Comparison of ENCODE assay signal across 8 cellular contexts in the genomic region with DNA sequence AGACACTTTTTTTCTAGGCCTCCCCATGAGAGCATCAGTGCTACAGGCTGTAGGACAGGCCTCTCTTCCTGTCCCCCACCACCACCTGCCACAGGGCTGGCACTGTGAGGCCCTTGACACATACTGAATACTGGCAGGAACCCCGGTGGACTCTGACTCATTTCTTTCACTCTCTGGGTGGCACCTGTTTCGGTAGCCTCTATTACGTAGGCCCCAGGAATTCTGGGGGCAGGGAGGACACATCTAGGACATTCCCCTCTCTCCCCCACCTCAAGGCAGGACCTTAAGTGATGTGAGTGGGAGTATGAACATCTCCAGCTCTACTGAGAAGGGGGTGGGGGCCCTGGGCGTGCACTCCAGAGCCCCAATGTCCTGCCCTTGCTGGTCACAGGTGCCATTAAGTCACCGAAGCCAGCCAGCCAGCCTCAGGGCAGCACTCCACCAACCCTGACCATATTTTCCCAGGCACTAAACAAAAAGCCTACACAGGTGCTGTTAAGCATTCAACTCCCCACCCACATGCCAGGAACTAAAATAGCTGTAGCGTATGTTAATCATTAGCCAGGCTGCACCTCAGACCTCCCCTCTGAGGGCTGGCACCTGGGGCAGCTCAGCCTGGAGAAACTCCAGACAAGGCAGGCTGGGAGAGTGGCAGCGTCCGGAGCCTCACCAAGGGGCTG. TPM values are rescaled to one million over a fixed set of nuclear protein-coding genes. Genes with fewer than 3 reads are reported as not detected.
DNase-seq lines count a peak whose midpoint lies in the region; ATAC-seq and TF ChIP-seq lines count a peak whose summit lies in the region.

No MANE protein-coding gene starts in this region.

- TF ChIP-seq CTCF in chondrocyte (IDR thresholded peaks at IDR 0.05): no peak
- no peak for TF ChIP-seq CTCF in upper lobe of right lung (IDR thresholded peaks at IDR 0.05)

- H3K36me3 ChIP-seq in upper lobe of right lung: no peaks in the 10 kb centered on the region

- no peaks in the 10 kb centered on the region for H3K27me3 ChIP-seq in upper lobe of right lung

- peak overlapping the region; percentile 96 for H3K27ac ChIP-seq in upper lobe of right lung

- no peak overlapping the region for H3K4me3 Mint-ChIP-seq in chondrocyte (ENCODE audit: unreplicated experiment)
- H3K4me3 Mint-ChIP-seq in naive thymus-derived CD8-positive, alpha-beta T cell: peak overlapping the region; percentile 38 to 78 (median 68)

- POLR2A ChIA-PET in naive thymus-derived CD8-positive, alpha-beta T cell (lab: Charles Lee): interaction anchor here (0.6 to 4.1 kb wide), 3 partner anchors 7 to 50 kb away, joined by 4 to 44 read pairs (median 31); partner anchors contain the start of gene ANXA11

- in situ Hi-C loops in ACHN (cut with HindIII; ENCODE audit: low pct_ligation_motif_present, low pct_unique_long_range_greater_than_20kb, low sequenced_read_pairs): no loop called here

- peaks cover 12% of the 10 kb centered on the region for H3K9me3 Mint-ChIP-seq in chondrocyte (ENCODE audit: low read depth)
- no peaks in the 10 kb centered on the region for H3K9me3 Mint-ChIP-seq in naive thymus-derived CD8-positive, alpha-beta T cell

- ATAC-seq in GM19397 (IDR thresholded peaks at IDR 0.05; ENCODE audit: unreplicated experiment): peak; percentile 82
- ATAC-seq in HG03460 (IDR thresholded peaks at IDR 0.05; ENCODE audit: unreplicated experiment): peak; percentile 89
- ATAC-seq in naive thymus-derived CD8-positive, alpha-beta T cell: peak; percentile 85 to 87
- peak; percentile 81 for ATAC-seq in upper lobe of right lung

- H3K36me3 Mint-ChIP-seq in chondrocyte (ENCODE audit: low read depth): peaks cover 8% of the 10 kb centered on the region
- peaks cover 3 to 40% (median 12%) of the 10 kb centered on the region in 3 donors for H3K36me3 Mint-ChIP-seq in naive thymus-derived CD8-positive, alpha-beta T cell

- H3K4me1 Mint-ChIP-seq in chondrocyte (ENCODE audit: low read depth): peaks cover 65% of the 10 kb centered on the region
- H3K4me1 Mint-ChIP-seq in naive thymus-derived CD8-positive, alpha-beta T cell: peaks cover 52 to 97% (median 91%) of the 10 kb centered on the region in 4 donors

- no peaks in the 10 kb centered on the region for H3K9me3 ChIP-seq in upper lobe of right lung

- intact Hi-C loops in upper lobe of right lung (cut with DNase I): no loop called here

- H3K4me3 ChIP-seq in upper lobe of right lung: no peak overlapping the region

- H3K27me3 Mint-ChIP-seq in chondrocyte (ENCODE audit: low read depth): no peaks in the 10 kb centered on the region
- no peaks in the 10 kb centered on the region for H3K27me3 Mint-ChIP-seq in naive thymus-derived CD8-positive, alpha-beta T cell

- peak overlapping the region; percentile 22 for H3K27ac Mint-ChIP-seq in chondrocyte (ENCODE audit: unreplicated experiment)
- H3K27ac Mint-ChIP-seq in naive thymus-derived CD8-positive, alpha-beta T cell: peak overlapping the region; percentile 86 to 97 (median 90)

- DNase-seq in ACHN: peak; percentile 89
- peak; percentile 34 for DNase-seq in activated CD4-positive, CD25-positive, alpha-beta regulatory T cell treated with anti-CD3 and anti-CD28 coated beads, Interleukin-2, amount 50 U/mL, for 16 hours (ENCODE audit: low read depth, low spot score)
- no peak for DNase-seq in chondrocyte (ENCODE audit: low spot score)
- peak in 8 of 10 donors; percentile 29 to 78 (median 38) for DNase-seq in naive thymus-derived CD8-positive, alpha-beta T cell
- peak; percentile 90 for DNase-seq in upper lobe of right lung
- DNase-seq in D341Med (ENCODE audit: low spot score): no peak

- H3K4me1 ChIP-seq in upper lobe of right lung: peaks cover 92% of the 10 kb centered on the region

RNA-seq across cellular contexts. Expression of gene ANXA11, which starts 8.9 kb away (rescaled TPM):
- total RNA-seq in chondrocyte (98.0 to 139 TPM (median 133 TPM) in 3 replicates), upper lobe of right lung (287 TPM)
- total RNA-seq in naive thymus-derived CD8-positive, alpha-beta T cell: 100 to 1,000 TPM; 199 to 225 TPM
- 100 to 1,000 TPM; 199 to 294 (median 265) TPM for polyA plus RNA-seq in naive thymus-derived CD8-positive, alpha-beta T cell

Comparison
In these comparisons a context has a peak if more than half of its experiments do, and no peak if none do; other contexts are left out.
1. DNase-seq: peak in ACHN (single experiment), activated CD4-positive, CD25-positive, alpha-beta regulatory T cell treated with anti-CD3 and anti-CD28 coated beads, Interleukin-2, amount 50 U/mL, for 16 hours (single experiment), naive thymus-derived CD8-positive, alpha-beta T cell (8 of 10) and upper lobe of right lung (single experiment); none in chondrocyte (single experiment) and D341Med (single experiment).
2. Peak in every context shown above with its lines, with median percentiles within 50 percentile points of each other: ATAC-seq.